15 cellular contexts compared by ENCODE assay signal in genomic region chr5:7762267-7762666, GRCh38.
DNase-seq lines count a peak whose midpoint lies in the region; ATAC-seq and TF ChIP-seq lines count a peak whose summit lies in the region.
"Had no signal": no experiment of that assay in that cellular context is flagged by ENCODE, and none has a peak within 500 bp of the region (broad histone marks: within the 10 kb centered on the region; RNA-seq: fewer than 3 reads in every experiment).

No MANE protein-coding gene starts in this region.

- ATAC-seq in GM21786 (IDR thresholded peaks at IDR 0.05; ENCODE audit: unreplicated experiment) (peak; percentile 55), GM19463 (IDR thresholded peaks at IDR 0.05; ENCODE audit: unreplicated experiment) (no peak)
- ATAC-seq: activated CD8-positive, alpha-beta T cell treated with anti-CD3 and anti-CD28 coated beads for 36 hours; left cardiac atrium; stimulated activated effector memory CD8-positive, alpha-beta T cell treated with anti-CD3 and anti-CD28 coated beads, Interleukin-12 subunit alpha, Interleukin-12 subunit beta, amount 100 ng/mL, for 72 hours had no signal

- TF ChIP-seq CTCF in GM06990 (IDR thresholded peaks at IDR 0.05; ENCODE audit: insufficient read depth, low read length, poor library complexity, severe bottlenecking) (peak; percentile 17), prostate gland (IDR thresholded peaks at IDR 0.05) (peak in 2 of 4 experiments; percentile 19 to 27)

- H3K27me3 ChIP-seq in GM06990 (replicated peaks; ENCODE audit: control insufficient read depth, insufficient read depth, low read length) (no peaks in the 10 kb centered on the region; the same call in 1 of the 2 replicates), prostate gland (replicated peaks; ENCODE audit: insufficient read depth) (no peaks in the 10 kb centered on the region)

- H3K36me3 ChIP-seq in GM06990 (ENCODE audit: control insufficient read depth, insufficient read depth, low read length) (no peaks in the 10 kb centered on the region), prostate gland (no peaks in the 10 kb centered on the region)
- H3K36me3 ChIP-seq: BE2C had no signal

- H3K9me3 ChIP-seq in prostate gland = no peaks in the 10 kb centered on the region
- H3K9me3 ChIP-seq: BE2C had no signal

- no peak for TF ChIP-seq POLR2A in prostate gland (IDR thresholded peaks at IDR 0.05)

- no peak overlapping the region for H3K27ac ChIP-seq in prostate gland

- DNase-seq in GM06990 (ENCODE audit: extremely low read depth, insufficient read length) (no peak), NCI-H510A (lab: John Stamatoyannopoulos, UW) (peak; percentile 58), iPS DF 19.7 (ENCODE audit: low read depth, low spot score) (peak; percentile 20), GOT3 (lab: John Stamatoyannopoulos, UW) (no peak), prostate gland (ENCODE audit: low spot score) (no peak), dedifferentiated amniotic fluid mesenchymal stem cell (ENCODE audit: extremely low spot score) (no peak)
- DNase-seq: activated CD8-positive, alpha-beta T cell treated with anti-CD3 and anti-CD28 coated beads for 36 hours; activated naive CD8-positive, alpha-beta T cell treated with anti-CD3 and anti-CD28 coated beads for 36 hours; BE2C; cortex of kidney; GDM1; left cardiac atrium had no signal

- H3K4me3 ChIP-seq in GM06990 (replicated peaks; ENCODE audit: low read depth, low read length) (no peak overlapping the region), prostate gland (no peak overlapping the region)

- no peaks in the 10 kb centered on the region for H3K4me1 ChIP-seq in prostate gland (replicated peaks)
- H3K4me1 ChIP-seq: BE2C had no signal

- WGBS in prostate gland = 79% methylated on average over 2 of the region's 2 CpGs

- intact Hi-C loops in prostate gland (cut with DNase I) = no loop called here

Comparison
In these comparisons a context has a peak if more than half of its experiments do, and no peak if none do; other contexts are left out.
1. DNase-seq: peak in NCI-H510A (single experiment) and iPS DF 19.7 (single experiment); none in GM06990 (single experiment), GOT3 (single experiment), prostate gland (single experiment) and dedifferentiated amniotic fluid mesenchymal stem cell (single experiment).